Comparison of ENCODE assay signal across 1 cellular context in genomic region chr7:84204655-84205054, GRCh38.
TF ChIP-seq lines count a peak whose summit lies in the region.

No MANE protein-coding gene starts in this region.

TF ChIP-seq in IMR-90, 13 proteins besides CTCF, POLR2A, EP300 and RAD21 (continued from another document):
- no peak for TF ChIP-seq USF2 (IDR thresholded peaks at IDR 0.05; ENCODE audit: low read depth, low read length)
- TF ChIP-seq RCOR1 (IDR thresholded peaks at IDR 0.05; ENCODE audit: insufficient replicate concordance, low read length): peak; percentile 28
- peak; percentile 28; the same call in 1 of the 2 replicates for TF ChIP-seq CEBPB (IDR thresholded peaks at IDR 0.05; ENCODE audit: low read depth, low read length)
- no peak for TF ChIP-seq CHD1 (IDR thresholded peaks at IDR 0.05; ENCODE audit: low read depth, low read length)
- no peak for TF ChIP-seq MXI1 (IDR thresholded peaks at IDR 0.05; ENCODE audit: borderline replicate concordance, low read depth, low read length)
- no peak for TF ChIP-seq MAFK (IDR thresholded peaks at IDR 0.05; ENCODE audit: low read depth, low read length)
- no peak for TF ChIP-seq NFE2L2 (IDR thresholded peaks at IDR 0.05; ENCODE audit: low read depth, low read length)
- TF ChIP-seq FOS (IDR thresholded peaks at IDR 0.05; ENCODE audit: low read depth, low read length): peak; percentile 52; the same call in 1 of the 2 replicates
- TF ChIP-seq BHLHE40 (IDR thresholded peaks at IDR 0.05; ENCODE audit: low read depth, low read length): no peak
